ENCODE assay signal across 2 cellular contexts in the genomic region with DNA sequence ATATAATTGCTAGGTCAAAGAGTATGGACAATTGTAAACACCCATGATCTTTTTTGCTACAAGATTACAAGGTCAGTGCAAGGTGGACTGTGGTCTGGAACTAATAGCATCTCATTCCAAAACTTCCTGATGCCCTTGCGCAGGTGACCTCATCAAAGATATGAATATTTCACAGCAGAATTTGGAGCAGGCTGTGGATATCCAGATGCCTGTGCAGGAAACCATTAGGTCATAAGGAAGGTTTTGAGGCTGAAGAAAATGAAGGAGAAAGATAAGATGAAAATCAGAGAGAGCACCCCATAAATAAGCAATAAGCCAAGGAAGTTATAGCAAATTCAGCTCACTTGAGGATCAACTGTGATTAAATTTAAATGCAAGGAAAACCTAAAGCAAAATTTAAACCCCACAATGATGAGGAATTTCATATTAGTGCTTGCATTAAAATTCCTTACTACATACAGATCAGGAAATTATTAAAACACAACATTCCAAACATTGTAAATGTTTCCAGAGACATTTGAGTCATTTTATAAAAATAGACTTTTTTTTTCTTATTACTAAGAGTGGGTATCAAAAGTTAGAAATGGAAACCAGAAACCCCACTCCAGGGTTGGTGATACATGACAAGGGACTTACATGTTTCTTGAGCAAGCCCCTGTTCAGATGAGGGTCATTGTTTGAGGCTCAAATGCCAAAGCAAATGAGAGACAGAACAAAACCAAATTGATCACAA.
TF ChIP-seq lines count a peak whose summit lies in the region.

No MANE protein-coding gene starts in this region.

TF ChIP-seq in SK-N-SH, 30 proteins besides CTCF, POLR2A, EP300 and RAD21:
- peak; percentile 66 for TF ChIP-seq TCF12 (IDR thresholded peaks at IDR 0.05)
- 0 out of 2 replicates have a peak, but pooled peaks have one; percentile 3 for TF ChIP-seq JUND (IDR thresholded peaks at IDR 0.05)
- no peak for TF ChIP-seq SMC3 (IDR thresholded peaks at IDR 0.05; ENCODE audit: low read depth, low read length)
- no peak for TF ChIP-seq GATA2 (CRISPR knock-in tag; IDR thresholded peaks at IDR 0.05)
- TF ChIP-seq, protein P1, sequence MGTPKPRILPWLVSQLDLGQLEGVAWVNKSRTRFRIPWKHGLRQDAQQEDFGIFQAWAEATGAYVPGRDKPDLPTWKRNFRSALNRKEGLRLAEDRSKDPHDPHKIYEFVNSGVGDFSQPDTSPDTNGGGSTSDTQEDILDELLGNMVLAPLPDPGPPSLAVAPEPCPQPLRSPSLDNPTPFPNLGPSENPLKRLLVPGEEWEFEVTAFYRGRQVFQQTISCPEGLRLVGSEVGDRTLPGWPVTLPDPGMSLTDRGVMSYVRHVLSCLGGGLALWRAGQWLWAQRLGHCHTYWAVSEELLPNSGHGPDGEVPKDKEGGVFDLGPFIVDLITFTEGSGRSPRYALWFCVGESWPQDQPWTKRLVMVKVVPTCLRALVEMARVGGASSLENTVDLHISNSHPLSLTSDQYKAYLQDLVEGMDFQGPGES (IDR thresholded peaks at IDR 0.05; ENCODE audit: low read depth, low read length), result no peak
- 0 out of 2 replicates have a peak, but pooled peaks have one; percentile 18 for TF ChIP-seq FOSL2 (IDR thresholded peaks at IDR 0.05; ENCODE audit: borderline replicate concordance, low read depth)
- TF ChIP-seq RXRA (IDR thresholded peaks at IDR 0.05; ENCODE audit: borderline replicate concordance, low read depth), result peak; percentile 45; the same call in 1 of the 2 replicates
- 0 out of 2 replicates have a peak, but pooled peaks have one; percentile 9 for TF ChIP-seq TEAD4 (IDR thresholded peaks at IDR 0.05; ENCODE audit: borderline replicate concordance, insufficient read depth)
- TF ChIP-seq, protein P2, sequence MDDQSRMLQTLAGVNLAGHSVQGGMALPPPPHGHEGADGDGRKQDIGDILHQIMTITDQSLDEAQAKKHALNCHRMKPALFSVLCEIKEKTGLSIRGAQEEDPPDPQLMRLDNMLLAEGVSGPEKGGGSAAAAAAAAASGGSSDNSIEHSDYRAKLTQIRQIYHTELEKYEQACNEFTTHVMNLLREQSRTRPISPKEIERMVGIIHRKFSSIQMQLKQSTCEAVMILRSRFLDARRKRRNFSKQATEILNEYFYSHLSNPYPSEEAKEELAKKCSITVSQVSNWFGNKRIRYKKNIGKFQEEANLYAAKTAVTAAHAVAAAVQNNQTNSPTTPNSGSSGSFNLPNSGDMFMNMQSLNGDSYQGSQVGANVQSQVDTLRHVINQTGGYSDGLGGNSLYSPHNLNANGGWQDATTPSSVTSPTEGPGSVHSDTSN (IDR thresholded peaks at IDR 0.05), result peak; percentile 12; the same call in 1 of the 2 replicates
- TF ChIP-seq, protein P3, sequence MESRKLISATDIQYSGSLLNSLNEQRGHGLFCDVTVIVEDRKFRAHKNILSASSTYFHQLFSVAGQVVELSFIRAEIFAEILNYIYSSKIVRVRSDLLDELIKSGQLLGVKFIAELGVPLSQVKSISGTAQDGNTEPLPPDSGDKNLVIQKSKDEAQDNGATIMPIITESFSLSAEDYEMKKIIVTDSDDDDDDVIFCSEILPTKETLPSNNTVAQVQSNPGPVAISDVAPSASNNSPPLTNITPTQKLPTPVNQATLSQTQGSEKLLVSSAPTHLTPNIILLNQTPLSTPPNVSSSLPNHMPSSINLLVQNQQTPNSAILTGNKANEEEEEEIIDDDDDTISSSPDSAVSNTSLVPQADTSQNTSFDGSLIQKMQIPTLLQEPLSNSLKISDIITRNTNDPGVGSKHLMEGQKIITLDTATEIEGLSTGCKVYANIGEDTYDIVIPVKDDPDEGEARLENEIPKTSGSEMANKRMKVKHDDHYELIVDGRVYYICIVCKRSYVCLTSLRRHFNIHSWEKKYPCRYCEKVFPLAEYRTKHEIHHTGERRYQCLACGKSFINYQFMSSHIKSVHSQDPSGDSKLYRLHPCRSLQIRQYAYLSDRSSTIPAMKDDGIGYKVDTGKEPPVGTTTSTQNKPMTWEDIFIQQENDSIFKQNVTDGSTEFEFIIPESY (IDR thresholded peaks at IDR 0.05; ENCODE audit: borderline replicate concordance, low read depth), result no peak
- TF ChIP-seq, protein P4, sequence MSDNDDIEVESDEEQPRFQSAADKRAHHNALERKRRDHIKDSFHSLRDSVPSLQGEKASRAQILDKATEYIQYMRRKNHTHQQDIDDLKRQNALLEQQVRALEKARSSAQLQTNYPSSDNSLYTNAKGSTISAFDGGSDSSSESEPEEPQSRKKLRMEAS (IDR thresholded peaks at IDR 0.05; ENCODE audit: low read depth), result no peak
- TF ChIP-seq GABPA (IDR thresholded peaks at IDR 0.05; ENCODE audit: low read depth), result no peak
- TF ChIP-seq NFIC (IDR thresholded peaks at IDR 0.05; ENCODE audit: borderline replicate concordance), result no peak
- TF ChIP-seq FOXM1 (IDR thresholded peaks at IDR 0.05; ENCODE audit: low read depth), result 0 out of 2 replicates have a peak, but pooled peaks have one; percentile 54
- no peak for TF ChIP-seq MXI1 (IDR thresholded peaks at IDR 0.05; ENCODE audit: low read depth, low read length)
- TF ChIP-seq MEF2A (IDR thresholded peaks at IDR 0.05; ENCODE audit: borderline replicate concordance, low read depth), result peak; percentile 84
- no peak for TF ChIP-seq ELF1 (IDR thresholded peaks at IDR 0.05)
- TF ChIP-seq, protein P5, sequence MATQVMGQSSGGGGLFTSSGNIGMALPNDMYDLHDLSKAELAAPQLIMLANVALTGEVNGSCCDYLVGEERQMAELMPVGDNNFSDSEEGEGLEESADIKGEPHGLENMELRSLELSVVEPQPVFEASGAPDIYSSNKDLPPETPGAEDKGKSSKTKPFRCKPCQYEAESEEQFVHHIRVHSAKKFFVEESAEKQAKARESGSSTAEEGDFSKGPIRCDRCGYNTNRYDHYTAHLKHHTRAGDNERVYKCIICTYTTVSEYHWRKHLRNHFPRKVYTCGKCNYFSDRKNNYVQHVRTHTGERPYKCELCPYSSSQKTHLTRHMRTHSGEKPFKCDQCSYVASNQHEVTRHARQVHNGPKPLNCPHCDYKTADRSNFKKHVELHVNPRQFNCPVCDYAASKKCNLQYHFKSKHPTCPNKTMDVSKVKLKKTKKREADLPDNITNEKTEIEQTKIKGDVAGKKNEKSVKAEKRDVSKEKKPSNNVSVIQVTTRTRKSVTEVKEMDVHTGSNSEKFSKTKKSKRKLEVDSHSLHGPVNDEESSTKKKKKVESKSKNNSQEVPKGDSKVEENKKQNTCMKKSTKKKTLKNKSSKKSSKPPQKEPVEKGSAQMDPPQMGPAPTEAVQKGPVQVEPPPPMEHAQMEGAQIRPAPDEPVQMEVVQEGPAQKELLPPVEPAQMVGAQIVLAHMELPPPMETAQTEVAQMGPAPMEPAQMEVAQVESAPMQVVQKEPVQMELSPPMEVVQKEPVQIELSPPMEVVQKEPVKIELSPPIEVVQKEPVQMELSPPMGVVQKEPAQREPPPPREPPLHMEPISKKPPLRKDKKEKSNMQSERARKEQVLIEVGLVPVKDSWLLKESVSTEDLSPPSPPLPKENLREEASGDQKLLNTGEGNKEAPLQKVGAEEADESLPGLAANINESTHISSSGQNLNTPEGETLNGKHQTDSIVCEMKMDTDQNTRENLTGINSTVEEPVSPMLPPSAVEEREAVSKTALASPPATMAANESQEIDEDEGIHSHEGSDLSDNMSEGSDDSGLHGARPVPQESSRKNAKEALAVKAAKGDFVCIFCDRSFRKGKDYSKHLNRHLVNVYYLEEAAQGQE (IDR thresholded peaks at IDR 0.05; ENCODE audit: low read depth, low read length), result no peak
- TF ChIP-seq SIN3A (IDR thresholded peaks at IDR 0.05; ENCODE audit: borderline replicate concordance, low read depth, low read length), result no peak

TF ChIP-seq in endothelial cell of umbilical vein, 7 proteins besides CTCF, POLR2A, EP300 and RAD21:
- peak; percentile 19 for TF ChIP-seq JUN (IDR thresholded peaks at IDR 0.05; ENCODE audit: borderline replicate concordance, insufficient read depth, insufficient read length, low read depth)
- peak; percentile 44 for TF ChIP-seq GATA2 (IDR thresholded peaks at IDR 0.05; ENCODE audit: insufficient read depth, insufficient read length, low read depth, low read length)
- TF ChIP-seq EZH2 (IDR thresholded peaks at IDR 0.05; ENCODE audit: borderline replicate concordance, low read depth, low read length, severe bottlenecking), result no peak
- TF ChIP-seq, protein P4 (IDR thresholded peaks at IDR 0.05; ENCODE audit: insufficient read depth, insufficient read length), result no peak
- no peak for TF ChIP-seq FOS (IDR thresholded peaks at IDR 0.05; ENCODE audit: borderline replicate concordance, insufficient read depth, low read length)
- no peak for TF ChIP-seq POLR2AphosphoS5 (IDR thresholded peaks at IDR 0.05; ENCODE audit: insufficient read depth, low read depth, low read length)
- no peak for TF ChIP-seq MYC (IDR thresholded peaks at IDR 0.05; ENCODE audit: low read depth, low read length)
